8 cellular contexts compared by ENCODE assay signal in genomic region chr7:78020131-78020873, GRCh38.
DNase-seq lines count a peak whose midpoint lies in the region; ATAC-seq and TF ChIP-seq lines count a peak whose summit lies in the region.

No MANE protein-coding gene starts in this region.

- no peak overlapping the region for H2AK5ac ChIP-seq in neuronal stem cell (ENCODE audit: low read depth, low read length)

- no peak overlapping the region for H3K14ac ChIP-seq in neuronal stem cell (ENCODE audit: low read length)

- H3K4me1 Mint-ChIP-seq in activated naive CD4-positive, alpha-beta T cell treated with anti-CD3 and anti-CD28 coated beads, Interleukin-2, amount 50 U/mL, for 24 hours = peaks cover 11% of the 10 kb centered on the region

- H2BK5ac ChIP-seq in neuronal stem cell (ENCODE audit: low read length) = peak overlapping the region; percentile 26

- H3K27me3 Mint-ChIP-seq in activated naive CD4-positive, alpha-beta T cell treated with anti-CD3 and anti-CD28 coated beads, Interleukin-2, amount 50 U/mL, for 24 hours = peaks cover 20% of the 10 kb centered on the region

- H4K8ac ChIP-seq in neuronal stem cell (ENCODE audit: low read depth, low read length) = no peak overlapping the region

- H3K23ac ChIP-seq in neuronal stem cell (ENCODE audit: low read depth, low read length, poor library complexity) = peak overlapping the region; percentile 94

- 0 to 1% methylated on average over 5 to 6 of the region's 25 CpGs for WGBS in gastroesophageal sphincter (ENCODE audit: low coverage in 1 of 2), 2 donors
- no CpG with 5 or more reads among the region's 25 CpGs for WGBS in neuronal stem cell (ENCODE audit: extremely low coverage in 2 of 2, insufficient read length in 2 of 2, insufficient replicate concordance in 1 of 2), 2 donors

- no peaks in the 10 kb centered on the region for H3K9me3 Mint-ChIP-seq in activated naive CD4-positive, alpha-beta T cell treated with anti-CD3 and anti-CD28 coated beads, Interleukin-2, amount 50 U/mL, for 24 hours

- peak overlapping the region; percentile 38 for H2BK15ac ChIP-seq in neuronal stem cell (ENCODE audit: low read length)

- H3K9ac ChIP-seq in neuronal stem cell (ENCODE audit: low read depth, low read length, poor library complexity) = no peak overlapping the region

- peak; percentile 86 for DNase-seq in EH (ENCODE audit: low read depth)
- peak; percentile 87 for DNase-seq in HT-29 (ENCODE audit: low spot score)
- peak; percentile 71 to 87 for DNase-seq in NOMO-1 (lab: John Stamatoyannopoulos, UW; ENCODE audit: unreplicated experiment in 2 of 2)
- peak; percentile 41 for DNase-seq in neuronal stem cell (ENCODE audit: low spot score)
- no peak for DNase-seq in T-helper 9 cell

- no peaks in the 10 kb centered on the region for H3K9me3 ChIP-seq in gastroesophageal sphincter
- no peaks in the 10 kb centered on the region for H3K9me3 ChIP-seq in neuronal stem cell (replicated peaks in 1 of 2; ENCODE audit: control insufficient read depth in 2 of 2, insufficient read depth in 1 of 2, low read depth in 1 of 2, low read length in 2 of 2)

- H3K4me1 ChIP-seq in gastroesophageal sphincter (peaks cover 4 to 41% (median 9%) of the 10 kb centered on the region in 3 donors), neuronal stem cell (ENCODE audit: control insufficient read depth in 2 of 2, insufficient read depth in 1 of 2, low read depth in 1 of 2, low read length in 2 of 2) (peaks cover 6 to 14% of the 10 kb centered on the region in 2 donors)

- peak overlapping the region; percentile 78 for H3K4me3 Mint-ChIP-seq in activated naive CD4-positive, alpha-beta T cell treated with anti-CD3 and anti-CD28 coated beads, Interleukin-2, amount 50 U/mL, for 24 hours

- no peak overlapping the region for H4K91ac ChIP-seq in neuronal stem cell (ENCODE audit: low read depth, low read length, poor library complexity)

- peak; percentile 39 for ATAC-seq in GM21423 (IDR thresholded peaks at IDR 0.05; ENCODE audit: unreplicated experiment)
- peak; percentile 64 for ATAC-seq in gastroesophageal sphincter

- TF ChIP-seq CTCF in gastroesophageal sphincter (IDR thresholded peaks at IDR 0.05) = peak; percentile 49 to 67 (median 56)

- TF ChIP-seq POLR2A in gastroesophageal sphincter (IDR thresholded peaks at IDR 0.05) = no peak

- no peak overlapping the region for H2BK120ac ChIP-seq in neuronal stem cell (ENCODE audit: low read depth, low read length)

- no peak for TF ChIP-seq EP300 in gastroesophageal sphincter (IDR thresholded peaks at IDR 0.05)

- no peaks in the 10 kb centered on the region for H3K36me3 Mint-ChIP-seq in activated naive CD4-positive, alpha-beta T cell treated with anti-CD3 and anti-CD28 coated beads, Interleukin-2, amount 50 U/mL, for 24 hours

- H2AFZ ChIP-seq in neuronal stem cell (ENCODE audit: low read length) = no peak overlapping the region

- no peaks in the 10 kb centered on the region for H3K36me3 ChIP-seq in gastroesophageal sphincter
- H3K36me3 ChIP-seq in neuronal stem cell (replicated peaks in 1 of 2; ENCODE audit: control insufficient read depth in 2 of 2, insufficient read depth in 2 of 2, low read length in 2 of 2) = no peaks in the 10 kb centered on the region

- peak overlapping the region; percentile 43 for H3K4me2 ChIP-seq in neuronal stem cell (ENCODE audit: insufficient read depth, low read length, poor library complexity, severe bottlenecking)

- H3K18ac ChIP-seq in neuronal stem cell (ENCODE audit: low read length) = peak overlapping the region; percentile 88

- H2BK12ac ChIP-seq in neuronal stem cell (ENCODE audit: low read length) = no peak overlapping the region

- peak overlapping the region; percentile 24 for H3K27ac Mint-ChIP-seq in activated naive CD4-positive, alpha-beta T cell treated with anti-CD3 and anti-CD28 coated beads, Interleukin-2, amount 50 U/mL, for 24 hours

- H3K27ac ChIP-seq in gastroesophageal sphincter = peak overlapping the region; percentile 94 to 100 (median 98)
- no peak overlapping the region for H3K27ac ChIP-seq in neuronal stem cell (replicated peaks; ENCODE audit: low read length)

- H3K4ac ChIP-seq in neuronal stem cell (ENCODE audit: low read length) = no peak overlapping the region

- no peaks in the 10 kb centered on the region for H3K79me1 ChIP-seq in neuronal stem cell (ENCODE audit: low read depth, low read length)

- H3K4me3 ChIP-seq in gastroesophageal sphincter = peak overlapping the region; percentile 37 to 63
- H3K4me3 ChIP-seq in neuronal stem cell (ENCODE audit: low read length in 2 of 2) = no peak overlapping the region

- H3K27me3 ChIP-seq in gastroesophageal sphincter = no peaks in the 10 kb centered on the region
- no peaks in the 10 kb centered on the region for H3K27me3 ChIP-seq in neuronal stem cell (ENCODE audit: control insufficient read depth in 3 of 3, insufficient read depth in 3 of 3, low read depth in 1 of 3, low read length in 3 of 3)

Comparison
In these comparisons a context has a peak if more than half of its experiments do, and no peak if none do; other contexts are left out.
1. H3K4me3 ChIP-seq: peak in gastroesophageal sphincter (2 of 2); none in neuronal stem cell (0 of 2).